13 cellular contexts compared by ENCODE assay signal in genomic region chr9:19371942-19372341, GRCh38. TPM values are rescaled to one million over a fixed set of nuclear protein-coding genes. Genes with fewer than 3 reads are reported as not detected.
A peak's percentile ranks its signal among the peaks of the same experiment; 100 is the strongest.
DNase-seq lines count a peak whose midpoint lies in the region; FAIRE-seq and TF ChIP-seq lines count a peak whose summit lies in the region.
"Had no signal": no experiment of that assay in that cellular context is flagged by ENCODE, and none has a peak within 500 bp of the region (broad histone marks: within the 10 kb centered on the region; RNA-seq: fewer than 3 reads in every experiment).

No MANE protein-coding gene starts in this region.

- H3K9me3 ChIP-seq in SU-DHL-6 (ENCODE audit: insufficient read depth, low read length), result no peaks in the 10 kb centered on the region

- no peak for TF ChIP-seq POLR2A in GM12892 (IDR thresholded peaks at IDR 0.05; ENCODE audit: low read depth, low read length)

- H3F3A ChIP-seq in SU-DHL-6 (ENCODE audit: insufficient read depth), result peaks cover 72% of the 10 kb centered on the region

- H3K9ac ChIP-seq in SU-DHL-6 (ENCODE audit: low read length), result no peak overlapping the region

- FAIRE-seq in GM12892 (lab: Jason Lieb, UNC), result peak; percentile 42

- peaks cover 17% of the 10 kb centered on the region; the same call in 1 of the 2 replicates for H4K20me1 ChIP-seq in SU-DHL-6 (ENCODE audit: low read depth, low read length)

- H3K27ac ChIP-seq in SU-DHL-6 (ENCODE audit: low read depth, low read length), result peak overlapping the region; percentile 15; the same call in 1 of the 2 replicates

- H2AFZ ChIP-seq in SU-DHL-6 (ENCODE audit: low read depth, low read length, severe bottlenecking), result no peak overlapping the region

- DNase-seq in GM12892 (ENCODE audit: insufficient read length), result no peak
- no peak for DNase-seq in kidney epithelial cell (ENCODE audit: low read depth)
- DNase-seq in central memory CD4-positive, alpha-beta T cell, result no peak
- no peak for DNase-seq in NCI-H510A treated with DMSO at 0.1 percent for 48 hours (lab: John Stamatoyannopoulos, UW)
- no peak for DNase-seq in ureter (ENCODE audit: low spot score)
- DNase-seq: activated CD4-positive, CD25-positive, alpha-beta regulatory T cell treated with anti-CD3 and anti-CD28 coated beads, Interleukin-2, amount 50 U/mL, for 72 hours; DMS153; left colon; NCI-H1694; RPMI8226; stimulated activated naive CD4-positive, alpha-beta T cell had no signal

- H3K36me3 ChIP-seq in SU-DHL-6 (ENCODE audit: low read length) (peaks cover 36% of the 10 kb centered on the region), kidney epithelial cell (ENCODE audit: control insufficient read depth, insufficient read depth, low read length) (peaks cover under 1% of the 10 kb centered on the region)

- H3K4me3 ChIP-seq in SU-DHL-6 (ENCODE audit: insufficient read depth, low read length, poor library complexity, severe bottlenecking) (no peak overlapping the region), kidney epithelial cell (ENCODE audit: low read depth, low read length) (no peak overlapping the region)

- H3K27me3 ChIP-seq in SU-DHL-6 (ENCODE audit: low read length) (no peaks in the 10 kb centered on the region), kidney epithelial cell (ENCODE audit: control insufficient read depth, insufficient read depth, low read length) (no peaks in the 10 kb centered on the region)

- H3K4me2 ChIP-seq in SU-DHL-6 (ENCODE audit: low read depth, low read length, poor library complexity, severe bottlenecking), result no peak overlapping the region

- peak; percentile 33; the same call in 1 of the 2 replicates for TF ChIP-seq CTCF in LNCAP (IDR thresholded peaks at IDR 0.05)
- TF ChIP-seq CTCF in SU-DHL-6 (IDR thresholded peaks at IDR 0.05; ENCODE audit: insufficient read depth, low read length, poor library complexity, severe bottlenecking), result no peak
- TF ChIP-seq CTCF in kidney epithelial cell (IDR thresholded peaks at IDR 0.05; ENCODE audit: insufficient read depth, low read length, poor library complexity, severe bottlenecking), result peak; percentile 2

- no peaks in the 10 kb centered on the region for H3K9me2 ChIP-seq in SU-DHL-6 (replicated peaks; ENCODE audit: insufficient read depth, low read length)

- 0 out of 2 replicates have a peak, but pooled peaks cover under 1% of the 10 kb centered on the region for H3K79me2 ChIP-seq in SU-DHL-6 (ENCODE audit: insufficient read depth, low read length)

RNA-seq across cellular contexts. Expression of gene RPS6, which starts 8.1 kb away (rescaled TPM):
- polyA plus RNA-seq in GM12892 (2012; ENCODE audit: missing spikeins), result 6,811 TPM
- total RNA-seq in kidney epithelial cell (2,289 and 2,366 TPM in 2 replicates), ureter (3,791 TPM)

RNA-seq across cellular contexts. Expression of gene ACER2, which starts 36.9 kb away (rescaled TPM):
- 3.1 TPM for polyA plus RNA-seq in GM12892 (2012; ENCODE audit: missing spikeins)
- total RNA-seq in kidney epithelial cell, result 7.7 and 10.8 TPM in 2 replicates
- total RNA-seq in ureter, result 213 TPM

Comparison
In these comparisons a context has a peak if more than half of its experiments do, and no peak if none do; other contexts are left out.
1. RNA of gene ACER2, which starts 36.9 kb away (total RNA-seq): 213 TPM in ureter (single experiment); 7.7 to 10.8 TPM in kidney epithelial cell; every median in the first group is over 10 times any median in the second.